Comparison of ENCODE assay signal across 18 cellular contexts in genomic region chr18:56097561-56098095, GRCh38.
DNase-seq lines count a peak whose midpoint lies in the region; ATAC-seq and TF ChIP-seq lines count a peak whose summit lies in the region.
"Had no signal": no experiment of that assay in that cellular context is flagged by ENCODE, and none has a peak within 500 bp of the region (broad histone marks: within the 10 kb centered on the region; RNA-seq: fewer than 3 reads in every experiment).

No MANE protein-coding gene starts in this region.

- no peaks in the 10 kb centered on the region for H3K9me3 ChIP-seq in BE2C
- H3K9me3 ChIP-seq in SK-N-MC (ENCODE audit: low read depth, low read length) = no peaks in the 10 kb centered on the region
- H3K9me3 ChIP-seq: BLaER1 treated with 17β-estradiol and CSF1 and Interleukin-3, amounts not matched to agents 10 nM and 100 nM had no signal

- peaks cover 14% of the 10 kb centered on the region for H3K4me1 ChIP-seq in BE2C

- no peak for ATAC-seq in GM18873 (IDR thresholded peaks at IDR 0.05; ENCODE audit: low FRiP score, unreplicated experiment)
- ATAC-seq: CD8-positive, alpha-beta T cell; T-helper 17 cell had no signal

- TF ChIP-seq CTCF in BE2C (IDR thresholded peaks at IDR 0.05; ENCODE audit: low read depth, low read length) = no peak
- no peak for TF ChIP-seq CTCF in foreskin fibroblast (IDR thresholded peaks at IDR 0.05; ENCODE audit: low read depth, low read length)

- DNase-seq in NCI-H1694 (lab: John Stamatoyannopoulos, UW) = peak; percentile 15
- no peak for DNase-seq in NCI-H1694 treated with DMSO at 0.1 percent for 48 hours (lab: John Stamatoyannopoulos, UW)
- peak; percentile 37 for DNase-seq in BE2C
- DNase-seq in NCI-H1105 treated with DMSO at 0.1 percent for 48 hours (lab: John Stamatoyannopoulos, UW) = peak; percentile 94
- DNase-seq in SK-N-MC (ENCODE audit: low read depth, low spot score) = peak; percentile 66
- DNase-seq in AG08395 (ENCODE audit: low spot score) = no peak
- DNase-seq in foreskin fibroblast = no peak
- DNase-seq: CD8-positive, alpha-beta T cell; DND-41; GDM1; H7; NCI-H524; PC-9; T-helper 17 cell had no signal

- H3K27me3 ChIP-seq in BE2C = no peaks in the 10 kb centered on the region
- H3K27me3 ChIP-seq: BLaER1 treated with 17β-estradiol and CSF1 and Interleukin-3, amounts not matched to agents 10 nM and 100 nM had no signal

- no peaks in the 10 kb centered on the region for H3K36me3 ChIP-seq in BE2C
- no peaks in the 10 kb centered on the region for H3K36me3 ChIP-seq in SK-N-MC (ENCODE audit: insufficient read depth, low read length)
- H3K36me3 ChIP-seq: BLaER1 treated with 17β-estradiol and CSF1 and Interleukin-3, amounts not matched to agents 10 nM and 100 nM had no signal

- H3K9ac ChIP-seq in SK-N-MC (ENCODE audit: insufficient read length) = no peak overlapping the region
- H3K9ac ChIP-seq: BLaER1 treated with 17β-estradiol and CSF1 and Interleukin-3, amounts not matched to agents 10 nM and 100 nM; KMS-11 had no signal

- H3K4me3 ChIP-seq in BE2C (ENCODE audit: low read depth, low read length) (peak overlapping the region; percentile 3), SK-N-MC (0 out of 2 replicates have a peak overlapping the region, but pooled peaks have one; percentile 7), foreskin fibroblast (ENCODE audit: low read depth in 1 of 2, low read length in 2 of 2) (no peak overlapping the region)
- H3K4me3 ChIP-seq: BLaER1 treated with 17β-estradiol and CSF1 and Interleukin-3, amounts not matched to agents 10 nM and 100 nM; PC-9 had no signal

- no peak overlapping the region for H3K27ac ChIP-seq in SK-N-MC
- H3K27ac ChIP-seq: BLaER1 treated with 17β-estradiol and CSF1 and Interleukin-3, amounts not matched to agents 10 nM and 100 nM; HL-60; KMS-11; PC-9 had no signal

Comparison
In these comparisons a context has a peak if more than half of its experiments do, and no peak if none do; other contexts are left out.
1. DNase-seq: peak in NCI-H1694 (single experiment), BE2C (single experiment), NCI-H1105 treated with DMSO at 0.1 percent for 48 hours (single experiment) and SK-N-MC (single experiment); none in NCI-H1694 treated with DMSO at 0.1 percent for 48 hours (single experiment), AG08395 (single experiment) and foreskin fibroblast (0 of 2).
2. H3K4me3 ChIP-seq: peak in BE2C (single experiment) and SK-N-MC (single experiment); none in foreskin fibroblast (0 of 2).